In the genomic region with DNA sequence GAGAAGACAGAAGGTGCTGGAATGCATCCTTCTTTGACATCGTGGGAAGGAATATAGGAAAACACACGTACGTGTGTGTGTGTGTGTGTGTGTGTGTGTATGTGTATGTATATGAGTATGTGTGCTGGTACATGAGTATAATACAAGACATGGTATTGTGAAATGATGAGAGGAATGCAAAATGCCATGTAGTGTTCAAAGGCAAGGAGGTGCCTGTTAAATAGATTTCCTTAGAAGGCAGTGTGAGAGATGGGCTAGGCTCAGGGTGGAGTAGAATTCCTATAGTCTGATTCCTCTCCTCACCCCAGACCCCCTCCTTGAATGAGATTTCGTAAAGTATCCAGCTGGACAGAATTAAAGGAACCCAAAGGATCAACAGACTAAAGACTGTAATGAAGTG, we compare ENCODE assay signal across 15 cellular contexts. TPM values are rescaled to one million over a fixed set of nuclear protein-coding genes. Genes with fewer than 3 reads are reported as not detected.
DNase-seq lines count a peak whose midpoint lies in the region; ATAC-seq and TF ChIP-seq lines count a peak whose summit lies in the region.
"Had no signal": no experiment of that assay in that cellular context is flagged by ENCODE, and none has a peak within 500 bp of the region (broad histone marks: within the 10 kb centered on the region; RNA-seq: fewer than 3 reads in every experiment).

No MANE protein-coding gene starts in this region.

- DNase-seq in left ventricle myocardium inferior = no peak
- no peak for DNase-seq in right atrium auricular region (ENCODE audit: low spot score)
- no peak for DNase-seq in chondrocyte (ENCODE audit: low spot score)
- DNase-seq in iris pigment epithelial cell (ENCODE audit: low read depth) = peak; percentile 71
- no peak for DNase-seq in NCI-H1694 (lab: John Stamatoyannopoulos, UW)
- DNase-seq in NOMO-1 (lab: John Stamatoyannopoulos, UW; ENCODE audit: unreplicated experiment in 2 of 2) = no peak
- DNase-seq in OCI-M1 (lab: John Stamatoyannopoulos, UW) = no peak
- DNase-seq: NCI-H1436, NCI-H510A, small intestine, T-helper 9 cell had no signal

- H3K27ac Mint-ChIP-seq in chondrocyte (ENCODE audit: unreplicated experiment) = peak overlapping the region; percentile 87
- H3K27ac Mint-ChIP-seq: activated T-helper 17 cell treated with anti-CD3 and anti-CD28 coated beads, Interleukin-2, amount 50 U/mL, for 72 hours had no signal

- intact Hi-C loops in left ventricle myocardium inferior (cut with micrococcal nuclease) = no loop called here

- H3K9me3 Mint-ChIP-seq in chondrocyte (ENCODE audit: low read depth) = peaks cover 6% of the 10 kb centered on the region

- H3K4me3 Mint-ChIP-seq in chondrocyte (ENCODE audit: unreplicated experiment) = peak overlapping the region; percentile 2
- H3K4me3 Mint-ChIP-seq: activated T-helper 17 cell treated with anti-CD3 and anti-CD28 coated beads, Interleukin-2, amount 50 U/mL, for 72 hours had no signal

- H3K4me3 ChIP-seq in left ventricle myocardium inferior = no peak overlapping the region
- H3K4me3 ChIP-seq in right atrium auricular region = no peak overlapping the region
- H3K4me3 ChIP-seq: K562 had no signal

- no peaks in the 10 kb centered on the region for H3K27me3 Mint-ChIP-seq in chondrocyte (ENCODE audit: low read depth)
- H3K27me3 Mint-ChIP-seq: activated T-helper 17 cell treated with anti-CD3 and anti-CD28 coated beads, Interleukin-2, amount 50 U/mL, for 72 hours had no signal

- ATAC-seq in GM21390 (IDR thresholded peaks at IDR 0.05; ENCODE audit: unreplicated experiment) = no peak
- ATAC-seq: activated T-helper 17 cell treated with anti-CD3 and anti-CD28 coated beads, Interleukin-2, amount 50 U/mL, for 72 hours; K562 had no signal

- H3K9me3 ChIP-seq in left ventricle myocardium inferior (replicated peaks) = no peaks in the 10 kb centered on the region
- no peaks in the 10 kb centered on the region for H3K9me3 ChIP-seq in right atrium auricular region

- TF ChIP-seq CTCF in left ventricle myocardium inferior (IDR thresholded peaks at IDR 0.05; ENCODE audit: borderline replicate concordance) (no peak), right atrium auricular region (IDR thresholded peaks at IDR 0.05) (no peak), chondrocyte (IDR thresholded peaks at IDR 0.05) (no peak)

- H3K4me1 ChIP-seq in left ventricle myocardium inferior (peaks cover 38% of the 10 kb centered on the region), right atrium auricular region (peaks cover 0 to 8% of the 10 kb centered on the region in 2 donors)

- H3K27ac ChIP-seq in left ventricle myocardium inferior (replicated peaks) (peak overlapping the region; percentile 36), right atrium auricular region (no peak overlapping the region)

- peaks cover 11% of the 10 kb centered on the region for H3K36me3 Mint-ChIP-seq in chondrocyte (ENCODE audit: low read depth)

- peaks cover 91% of the 10 kb centered on the region for H3K4me1 Mint-ChIP-seq in chondrocyte (ENCODE audit: low read depth)
- H3K4me1 Mint-ChIP-seq: activated T-helper 17 cell treated with anti-CD3 and anti-CD28 coated beads, Interleukin-2, amount 50 U/mL, for 72 hours had no signal

- H3K36me3 ChIP-seq in left ventricle myocardium inferior = peaks cover 7% of the 10 kb centered on the region
- H3K36me3 ChIP-seq in right atrium auricular region = no peaks in the 10 kb centered on the region

- H3K27me3 ChIP-seq in left ventricle myocardium inferior (ENCODE audit: low read depth) (no peaks in the 10 kb centered on the region), right atrium auricular region (no peaks in the 10 kb centered on the region)

RNA-seq across cellular contexts. Expression of gene GPR21, which starts 11.1 kb away (rescaled TPM):
- total RNA-seq in left ventricle myocardium inferior (0.58 TPM), right atrium auricular region (1 to 10 TPM in 1 of 2 donors, not detected in 1; 1.4 TPM), chondrocyte (3.9 to 5.5 TPM (median 4.8 TPM) in 3 replicates)
- total RNA-seq: A172 had no signal
